In the genomic region with DNA sequence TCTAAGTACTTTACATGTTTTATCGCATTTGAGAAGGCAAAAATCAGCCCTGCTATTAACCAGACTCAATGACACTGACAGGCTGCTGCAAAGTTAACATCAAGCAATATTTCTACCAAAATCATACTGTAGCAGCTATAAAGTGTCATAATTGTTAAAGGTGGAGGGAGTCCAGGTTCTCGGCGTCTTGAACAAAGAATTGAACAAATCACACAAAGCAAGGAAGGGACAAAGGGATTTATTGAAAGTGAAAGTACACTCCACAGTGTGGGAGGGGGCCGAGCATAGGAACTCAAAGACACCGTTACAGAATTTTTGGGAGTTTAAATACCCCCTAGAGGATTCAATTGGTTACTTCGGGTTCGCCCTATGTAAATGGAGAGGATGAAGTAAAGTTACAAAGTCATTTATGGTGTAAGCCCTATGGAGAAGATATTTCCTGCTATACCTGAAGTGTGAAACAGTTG, we compare ENCODE assay signal across 9 cellular contexts. TPM values are rescaled to one million over a fixed set of nuclear protein-coding genes. Genes with fewer than 3 reads are reported as not detected.
DNase-seq lines count a peak whose midpoint lies in the region; TF ChIP-seq lines count a peak whose summit lies in the region.
"Had no signal": no experiment of that assay in that cellular context is flagged by ENCODE, and none has a peak within 500 bp of the region (broad histone marks: within the 10 kb centered on the region; RNA-seq: fewer than 3 reads in every experiment).

No MANE protein-coding gene starts in this region.

- H3K9me3 ChIP-seq in neural cell (ENCODE audit: low read length) = no peaks in the 10 kb centered on the region

- H3F3A ChIP-seq in neural cell (ENCODE audit: insufficient read depth, low read length, poor library complexity, severe bottlenecking) = no peaks in the 10 kb centered on the region

- TF ChIP-seq RAD21 in neural cell (conservative IDR thresholded peaks at IDR 0.05) = no peak

- H3K27me3 Mint-ChIP-seq in chondrocyte (ENCODE audit: low read depth) = no peaks in the 10 kb centered on the region

- H3K9me2 ChIP-seq in neural cell (ENCODE audit: insufficient read depth, low read length) = no peaks in the 10 kb centered on the region

- no peaks in the 10 kb centered on the region for H3K79me2 ChIP-seq in neural cell (replicated peaks; ENCODE audit: insufficient read depth, low read length)

- no peak for TF ChIP-seq EP300 in neural cell (conservative IDR thresholded peaks at IDR 0.05; ENCODE audit: poor library complexity, severe bottlenecking)

- H3K36me3 Mint-ChIP-seq in chondrocyte (ENCODE audit: low read depth) = no peaks in the 10 kb centered on the region

- H3K4me3 Mint-ChIP-seq in chondrocyte (ENCODE audit: unreplicated experiment) = peak overlapping the region; percentile 84

- no peak overlapping the region for H3K27ac Mint-ChIP-seq in chondrocyte (ENCODE audit: unreplicated experiment)

- H3K27me3 ChIP-seq in neural cell (ENCODE audit: insufficient read depth, low read depth, low read length) = peaks cover 23% of the 10 kb centered on the region

- DNase-seq in LNCaP clone FGC (ENCODE audit: low read depth) = no peak
- no peak for DNase-seq in chondrocyte (ENCODE audit: low spot score)
- no peak for DNase-seq in activated CD4-positive, CD25-positive, alpha-beta regulatory T cell treated with anti-CD3 and anti-CD28 coated beads, Interleukin-2, amount 50 U/mL, for 72 hours
- no peak for DNase-seq in NCI-H524 treated with DMSO at 0.1 percent for 48 hours (lab: John Stamatoyannopoulos, UW)
- no peak for DNase-seq in NCI-H1436 treated with DMSO at 0.1 percent for 48 hours (lab: John Stamatoyannopoulos, UW)
- DNase-seq in stimulated activated CD4-positive, alpha-beta T cell treated with anti-CD3 and anti-CD28 coated beads, Interleukin-12 subunit alpha, Interleukin-12 subunit beta, amount 100 ng/mL, for 4 hours = no peak
- DNase-seq: NCI-H510A had no signal

- peaks cover 3% of the 10 kb centered on the region for H3K9me3 Mint-ChIP-seq in chondrocyte (ENCODE audit: low read depth)

- H3K4me2 ChIP-seq in neural cell (ENCODE audit: low read length) = no peak overlapping the region

- peaks cover 13% of the 10 kb centered on the region for H3K4me1 Mint-ChIP-seq in chondrocyte (ENCODE audit: low read depth)

- H3K9ac ChIP-seq in neural cell (ENCODE audit: low read length) = no peak overlapping the region

- H3K27ac ChIP-seq in C4-2B (no peak overlapping the region), neural cell (ENCODE audit: low read length) (no peak overlapping the region)

- no peaks in the 10 kb centered on the region for H3K36me3 ChIP-seq in neural cell (ENCODE audit: insufficient read depth, low read length)

- no peaks in the 10 kb centered on the region for H4K20me1 ChIP-seq in neural cell (ENCODE audit: insufficient read depth)

- peak; percentile 23; the same call in 1 of the 2 replicates for TF ChIP-seq CTCF in C4-2B (conservative IDR thresholded peaks at IDR 0.05)
- TF ChIP-seq CTCF in LNCaP clone FGC (IDR thresholded peaks at IDR 0.05; ENCODE audit: control insufficient read depth, extremely low read depth, insufficient read depth) = no peak
- peak; percentile 34 for TF ChIP-seq CTCF in chondrocyte (IDR thresholded peaks at IDR 0.05)
- no peak for TF ChIP-seq CTCF in neural cell (IDR thresholded peaks at IDR 0.05; ENCODE audit: poor library complexity, severe bottlenecking)

- peak overlapping the region; percentile 65 for H3K4me3 ChIP-seq in LNCaP clone FGC (ENCODE audit: low read depth, low read length)
- peak overlapping the region; percentile 58 for H3K4me3 ChIP-seq in neural cell (ENCODE audit: low read length)

- H2AFZ ChIP-seq in neural cell (ENCODE audit: low read depth, low read length) = no peak overlapping the region

TF ChIP-seq in neural cell, 6 proteins besides CTCF, POLR2A, EP300 and RAD21:
- TF ChIP-seq POLR2AphosphoS5 (IDR thresholded peaks at IDR 0.05) (no peak), MXI1 (conservative IDR thresholded peaks at IDR 0.05; ENCODE audit: poor library complexity, severe bottlenecking) (no peak), SMC3 (conservative IDR thresholded peaks at IDR 0.05; ENCODE audit: poor library complexity) (no peak)

RNA-seq across cellular contexts. Expression of gene ZNF391, which starts 12.9 kb away (rescaled TPM):
- 4.1 to 5.0 TPM (median 4.5 TPM) in 3 replicates for total RNA-seq in chondrocyte
- polyA plus RNA-seq in neural cell = 2.5 and 2.9 TPM in 2 replicates
- polyA minus RNA-seq in neural cell = 4.6 and 5.3 TPM in 2 replicates

Comparison
In these comparisons a context has a peak if more than half of its experiments do, and no peak if none do; other contexts are left out.
1. CTCF ChIP-seq: peak in C4-2B (single experiment) and chondrocyte (single experiment); none in LNCaP clone FGC (single experiment) and neural cell (single experiment).